In the genomic region with DNA sequence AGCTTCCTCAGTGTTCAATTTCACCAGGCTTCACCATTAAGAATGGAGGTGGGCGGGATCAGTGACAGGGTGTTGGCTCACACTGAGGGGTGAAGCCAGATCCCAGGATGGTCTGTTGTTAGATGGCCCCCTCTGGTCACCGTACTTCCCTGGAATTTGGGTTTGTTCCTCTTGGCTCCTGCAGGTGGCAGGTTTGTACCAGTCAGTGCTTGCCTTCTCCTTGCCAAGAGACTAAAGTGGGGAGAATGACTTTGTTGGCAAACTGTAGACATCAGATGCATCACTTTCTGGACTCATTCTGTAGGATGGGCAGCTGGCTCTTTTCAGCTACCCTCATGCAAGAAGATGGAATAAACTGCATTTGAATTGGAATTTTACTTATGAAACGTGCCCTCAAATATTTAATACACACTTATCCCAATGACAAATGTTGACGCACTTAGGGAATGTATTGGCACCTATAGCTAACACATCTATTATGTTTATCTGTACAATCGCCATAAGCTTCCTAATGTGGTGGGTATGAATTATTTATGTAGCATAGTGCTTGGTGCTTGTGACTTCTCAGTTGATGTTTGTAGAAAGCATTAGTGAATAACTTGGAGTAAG, we compare ENCODE assay signal across 1 cellular context.
TF ChIP-seq lines count a peak whose summit lies in the region.

No MANE protein-coding gene starts in this region.

TF ChIP-seq in HepG2, 621 proteins besides CTCF, POLR2A, EP300 and RAD21:
- TF ChIP-seq ZNF776 (CRISPR knock-in tag; IDR thresholded peaks at IDR 0.05) (no peak), ZNF331 (CRISPR knock-in tag; IDR thresholded peaks at IDR 0.05) (0 out of 2 replicates have a peak, but pooled peaks have one; percentile 21), ZNF674 (CRISPR knock-in tag; IDR thresholded peaks at IDR 0.05; ENCODE audit: low read depth) (no peak), XRCC5 (optimal IDR thresholded peaks at IDR 0.05; ENCODE audit: low read length) (peak; percentile 19), GATAD2A (CRISPR knock-in tag; IDR thresholded peaks at IDR 0.05) (0 out of 2 replicates have a peak, but pooled peaks have one; percentile 19), ZMYM4 (CRISPR knock-in tag; IDR thresholded peaks at IDR 0.05) (peak; percentile 63), STAG1 (CRISPR knock-in tag; IDR thresholded peaks at IDR 0.05) (peak; percentile 95), ZNF777 (CRISPR knock-in tag; IDR thresholded peaks at IDR 0.05) (no peak), RFX3 (CRISPR knock-in tag; IDR thresholded peaks at IDR 0.05) (no peak), TEAD3 (CRISPR knock-in tag; optimal IDR thresholded peaks at IDR 0.05; ENCODE audit: borderline replicate concordance) (peak; percentile 96), ZNF607 (CRISPR knock-in tag; IDR thresholded peaks at IDR 0.05; ENCODE audit: borderline replicate concordance) (no peak), FOSL2 (CRISPR knock-in tag; IDR thresholded peaks at IDR 0.05) (peak; percentile 22; the same call in 1 of the 2 replicates), SMC3 (IDR thresholded peaks at IDR 0.05; ENCODE audit: low read length) (peak; percentile 72), MIER3 (CRISPR knock-in tag; IDR thresholded peaks at IDR 0.05; ENCODE audit: borderline replicate concordance) (0 out of 2 replicates have a peak, but pooled peaks have one; percentile 34), HMG20B (CRISPR knock-in tag; conservative IDR thresholded peaks at IDR 0.05) (no peak)
- TF ChIP-seq, protein P1, sequence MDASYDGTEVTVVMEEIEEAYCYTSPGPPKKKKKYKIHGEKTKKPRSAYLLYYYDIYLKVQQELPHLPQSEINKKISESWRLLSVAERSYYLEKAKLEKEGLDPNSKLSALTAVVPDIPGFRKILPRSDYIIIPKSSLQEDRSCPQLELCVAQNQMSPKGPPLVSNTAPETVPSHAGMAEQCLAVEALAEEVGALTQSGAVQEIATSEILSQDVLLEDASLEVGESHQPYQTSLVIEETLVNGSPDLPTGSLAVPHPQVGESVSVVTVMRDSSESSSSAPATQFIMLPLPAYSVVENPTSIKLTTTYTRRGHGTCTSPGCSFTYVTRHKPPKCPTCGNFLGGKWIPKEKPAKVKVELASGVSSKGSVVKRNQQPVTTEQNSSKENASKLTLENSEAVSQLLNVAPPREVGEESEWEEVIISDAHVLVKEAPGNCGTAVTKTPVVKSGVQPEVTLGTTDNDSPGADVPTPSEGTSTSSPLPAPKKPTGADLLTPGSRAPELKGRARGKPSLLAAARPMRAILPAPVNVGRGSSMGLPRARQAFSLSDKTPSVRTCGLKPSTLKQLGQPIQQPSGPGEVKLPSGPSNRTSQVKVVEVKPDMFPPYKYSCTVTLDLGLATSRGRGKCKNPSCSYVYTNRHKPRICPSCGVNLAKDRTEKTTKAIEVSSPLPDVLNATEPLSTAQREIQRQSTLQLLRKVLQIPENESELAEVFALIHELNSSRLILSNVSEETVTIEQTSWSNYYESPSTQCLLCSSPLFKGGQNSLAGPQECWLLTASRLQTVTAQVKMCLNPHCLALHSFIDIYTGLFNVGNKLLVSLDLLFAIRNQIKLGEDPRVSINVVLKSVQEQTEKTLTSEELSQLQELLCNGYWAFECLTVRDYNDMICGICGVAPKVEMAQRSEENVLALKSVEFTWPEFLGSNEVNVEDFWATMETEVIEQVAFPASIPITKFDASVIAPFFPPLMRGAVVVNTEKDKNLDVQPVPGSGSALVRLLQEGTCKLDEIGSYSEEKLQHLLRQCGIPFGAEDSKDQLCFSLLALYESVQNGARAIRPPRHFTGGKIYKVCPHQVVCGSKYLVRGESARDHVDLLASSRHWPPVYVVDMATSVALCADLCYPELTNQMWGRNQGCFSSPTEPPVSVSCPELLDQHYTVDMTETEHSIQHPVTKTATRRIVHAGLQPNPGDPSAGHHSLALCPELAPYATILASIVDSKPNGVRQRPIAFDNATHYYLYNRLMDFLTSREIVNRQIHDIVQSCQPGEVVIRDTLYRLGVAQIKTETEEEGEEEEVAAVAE (CRISPR knock-in tag; IDR thresholded peaks at IDR 0.05; ENCODE audit: borderline replicate concordance): no peak
- TF ChIP-seq, protein P2, sequence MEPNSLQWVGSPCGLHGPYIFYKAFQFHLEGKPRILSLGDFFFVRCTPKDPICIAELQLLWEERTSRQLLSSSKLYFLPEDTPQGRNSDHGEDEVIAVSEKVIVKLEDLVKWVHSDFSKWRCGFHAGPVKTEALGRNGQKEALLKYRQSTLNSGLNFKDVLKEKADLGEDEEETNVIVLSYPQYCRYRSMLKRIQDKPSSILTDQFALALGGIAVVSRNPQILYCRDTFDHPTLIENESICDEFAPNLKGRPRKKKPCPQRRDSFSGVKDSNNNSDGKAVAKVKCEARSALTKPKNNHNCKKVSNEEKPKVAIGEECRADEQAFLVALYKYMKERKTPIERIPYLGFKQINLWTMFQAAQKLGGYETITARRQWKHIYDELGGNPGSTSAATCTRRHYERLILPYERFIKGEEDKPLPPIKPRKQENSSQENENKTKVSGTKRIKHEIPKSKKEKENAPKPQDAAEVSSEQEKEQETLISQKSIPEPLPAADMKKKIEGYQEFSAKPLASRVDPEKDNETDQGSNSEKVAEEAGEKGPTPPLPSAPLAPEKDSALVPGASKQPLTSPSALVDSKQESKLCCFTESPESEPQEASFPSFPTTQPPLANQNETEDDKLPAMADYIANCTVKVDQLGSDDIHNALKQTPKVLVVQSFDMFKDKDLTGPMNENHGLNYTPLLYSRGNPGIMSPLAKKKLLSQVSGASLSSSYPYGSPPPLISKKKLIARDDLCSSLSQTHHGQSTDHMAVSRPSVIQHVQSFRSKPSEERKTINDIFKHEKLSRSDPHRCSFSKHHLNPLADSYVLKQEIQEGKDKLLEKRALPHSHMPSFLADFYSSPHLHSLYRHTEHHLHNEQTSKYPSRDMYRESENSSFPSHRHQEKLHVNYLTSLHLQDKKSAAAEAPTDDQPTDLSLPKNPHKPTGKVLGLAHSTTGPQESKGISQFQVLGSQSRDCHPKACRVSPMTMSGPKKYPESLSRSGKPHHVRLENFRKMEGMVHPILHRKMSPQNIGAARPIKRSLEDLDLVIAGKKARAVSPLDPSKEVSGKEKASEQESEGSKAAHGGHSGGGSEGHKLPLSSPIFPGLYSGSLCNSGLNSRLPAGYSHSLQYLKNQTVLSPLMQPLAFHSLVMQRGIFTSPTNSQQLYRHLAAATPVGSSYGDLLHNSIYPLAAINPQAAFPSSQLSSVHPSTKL (CRISPR knock-in tag; IDR thresholded peaks at IDR 0.05): no peak
- TF ChIP-seq, protein P3, sequence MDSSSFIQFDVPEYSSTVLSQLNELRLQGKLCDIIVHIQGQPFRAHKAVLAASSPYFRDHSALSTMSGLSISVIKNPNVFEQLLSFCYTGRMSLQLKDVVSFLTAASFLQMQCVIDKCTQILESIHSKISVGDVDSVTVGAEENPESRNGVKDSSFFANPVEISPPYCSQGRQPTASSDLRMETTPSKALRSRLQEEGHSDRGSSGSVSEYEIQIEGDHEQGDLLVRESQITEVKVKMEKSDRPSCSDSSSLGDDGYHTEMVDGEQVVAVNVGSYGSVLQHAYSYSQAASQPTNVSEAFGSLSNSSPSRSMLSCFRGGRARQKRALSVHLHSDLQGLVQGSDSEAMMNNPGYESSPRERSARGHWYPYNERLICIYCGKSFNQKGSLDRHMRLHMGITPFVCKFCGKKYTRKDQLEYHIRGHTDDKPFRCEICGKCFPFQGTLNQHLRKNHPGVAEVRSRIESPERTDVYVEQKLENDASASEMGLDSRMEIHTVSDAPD (CRISPR knock-in tag; IDR thresholded peaks at IDR 0.05): no peak
- TF ChIP-seq, protein P4, sequence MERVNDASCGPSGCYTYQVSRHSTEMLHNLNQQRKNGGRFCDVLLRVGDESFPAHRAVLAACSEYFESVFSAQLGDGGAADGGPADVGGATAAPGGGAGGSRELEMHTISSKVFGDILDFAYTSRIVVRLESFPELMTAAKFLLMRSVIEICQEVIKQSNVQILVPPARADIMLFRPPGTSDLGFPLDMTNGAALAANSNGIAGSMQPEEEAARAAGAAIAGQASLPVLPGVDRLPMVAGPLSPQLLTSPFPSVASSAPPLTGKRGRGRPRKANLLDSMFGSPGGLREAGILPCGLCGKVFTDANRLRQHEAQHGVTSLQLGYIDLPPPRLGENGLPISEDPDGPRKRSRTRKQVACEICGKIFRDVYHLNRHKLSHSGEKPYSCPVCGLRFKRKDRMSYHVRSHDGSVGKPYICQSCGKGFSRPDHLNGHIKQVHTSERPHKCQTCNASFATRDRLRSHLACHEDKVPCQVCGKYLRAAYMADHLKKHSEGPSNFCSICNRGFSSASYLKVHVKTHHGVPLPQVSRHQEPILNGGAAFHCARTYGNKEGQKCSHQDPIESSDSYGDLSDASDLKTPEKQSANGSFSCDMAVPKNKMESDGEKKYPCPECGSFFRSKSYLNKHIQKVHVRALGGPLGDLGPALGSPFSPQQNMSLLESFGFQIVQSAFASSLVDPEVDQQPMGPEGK (CRISPR knock-in tag; IDR thresholded peaks at IDR 0.05): peak; percentile 33; the same call in 1 of the 2 replicates
- TF ChIP-seq, protein P5, sequence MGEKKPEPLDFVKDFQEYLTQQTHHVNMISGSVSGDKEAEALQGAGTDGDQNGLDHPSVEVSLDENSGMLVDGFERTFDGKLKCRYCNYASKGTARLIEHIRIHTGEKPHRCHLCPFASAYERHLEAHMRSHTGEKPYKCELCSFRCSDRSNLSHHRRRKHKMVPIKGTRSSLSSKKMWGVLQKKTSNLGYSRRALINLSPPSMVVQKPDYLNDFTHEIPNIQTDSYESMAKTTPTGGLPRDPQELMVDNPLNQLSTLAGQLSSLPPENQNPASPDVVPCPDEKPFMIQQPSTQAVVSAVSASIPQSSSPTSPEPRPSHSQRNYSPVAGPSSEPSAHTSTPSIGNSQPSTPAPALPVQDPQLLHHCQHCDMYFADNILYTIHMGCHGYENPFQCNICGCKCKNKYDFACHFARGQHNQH (CRISPR knock-in tag; IDR thresholded peaks at IDR 0.05): no peak
